ENCODE assay signal across 22 cellular contexts in the genomic region with DNA sequence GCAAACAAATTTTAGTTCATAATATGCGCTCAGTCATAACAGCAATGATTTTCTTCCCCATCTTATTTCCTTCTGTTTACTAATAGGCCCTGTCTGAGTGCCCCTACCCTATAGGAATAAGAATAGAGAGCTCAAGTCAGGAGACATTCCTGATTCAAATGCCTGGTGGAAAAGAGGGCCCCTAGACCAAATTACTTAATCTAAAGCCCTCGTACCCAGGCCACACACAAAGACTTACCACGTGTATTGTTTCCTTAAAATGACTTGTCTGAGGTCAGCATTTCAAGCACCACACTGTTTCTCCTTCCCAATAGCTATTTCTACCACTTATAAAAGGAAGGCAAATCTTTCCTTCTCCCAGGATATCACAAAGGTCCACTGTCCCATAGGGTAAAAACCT.
A peak's percentile ranks its signal among the peaks of the same experiment; 100 is the strongest.
DNase-seq lines count a peak whose midpoint lies in the region; ATAC-seq and TF ChIP-seq lines count a peak whose summit lies in the region.
"Had no signal": no experiment of that assay in that cellular context is flagged by ENCODE, and none has a peak within 500 bp of the region (broad histone marks: within the 10 kb centered on the region; RNA-seq: fewer than 3 reads in every experiment).

No MANE protein-coding gene starts in this region.

- TF ChIP-seq CTCF in endodermal cell (conservative IDR thresholded peaks at IDR 0.05) (no peak), coronary artery (IDR thresholded peaks at IDR 0.05) (no peak)

- no peaks in the 10 kb centered on the region for H3K9me3 Mint-ChIP-seq in endodermal cell
- H3K9me3 Mint-ChIP-seq in CD4-positive, alpha-beta memory T cell = peaks cover 0 to 2% (median 0%) of the 10 kb centered on the region in 8 donors
- H3K9me3 Mint-ChIP-seq in stimulated activated naive B cell treated with anti-CD40 and anti-IgM and Interleukin-4, amounts not matched to agents 10 μg/mL and 1 μg/mL and 100 μg/mL, for 72 hours = peaks cover 3 to 4% of the 10 kb centered on the region in 2 donors
- H3K9me3 Mint-ChIP-seq: CD8-positive, alpha-beta T cell had no signal

- H3K4me1 ChIP-seq in HUES48 (ENCODE audit: control insufficient read depth, insufficient read depth, low read length) = peaks cover 26% of the 10 kb centered on the region
- no peaks in the 10 kb centered on the region for H3K4me1 ChIP-seq in endodermal cell (ENCODE audit: control insufficient read depth, insufficient read depth, low read length)
- H3K4me1 ChIP-seq in CD4-positive, alpha-beta memory T cell (ENCODE audit: insufficient read depth, low read length) = no peaks in the 10 kb centered on the region
- H3K4me1 ChIP-seq: Caco-2 had no signal

- H3K9ac ChIP-seq in HUES48 (ENCODE audit: low read depth, low read length) (peak overlapping the region; percentile 12; the same call in 1 of the 2 replicates), endodermal cell (ENCODE audit: extremely low read depth, low read length, poor library complexity, severe bottlenecking) (no peak overlapping the region)
- H3K9ac ChIP-seq: SK-N-SH had no signal

- 53 to 57% methylated on average over 3 of the region's 3 CpGs for whole genome bisulfite sequencing in endodermal cell (ENCODE audit: insufficient coverage in 1 of 2, insufficient read length in 1 of 2), 2 experiments

- no peak overlapping the region for H3K4me3 Mint-ChIP-seq in endodermal cell
- H3K4me3 Mint-ChIP-seq in CD4-positive, alpha-beta memory T cell = no peak overlapping the region
- no peak overlapping the region for H3K4me3 Mint-ChIP-seq in stimulated activated naive B cell treated with anti-CD40 and anti-IgM and Interleukin-4, amounts not matched to agents 10 μg/mL and 1 μg/mL and 100 μg/mL, for 72 hours
- H3K4me3 Mint-ChIP-seq: CD8-positive, alpha-beta T cell; HFFc6 had no signal

- peak overlapping the region; percentile 5 for H3K27ac Mint-ChIP-seq in endodermal cell
- no peak overlapping the region for H3K27ac Mint-ChIP-seq in CD4-positive, alpha-beta memory T cell
- H3K27ac Mint-ChIP-seq in stimulated activated naive B cell treated with anti-CD40 and anti-IgM and Interleukin-4, amounts not matched to agents 10 μg/mL and 1 μg/mL and 100 μg/mL, for 72 hours = no peak overlapping the region
- H3K27ac Mint-ChIP-seq: CD8-positive, alpha-beta T cell; HFFc6 had no signal

- H3K4me3 ChIP-seq in HUES48 (ENCODE audit: low read depth, low read length) (no peak overlapping the region), endodermal cell (ENCODE audit: low read length) (no peak overlapping the region), coronary artery (no peak overlapping the region)
- no peak overlapping the region for H3K4me3 ChIP-seq in CD4-positive, alpha-beta memory T cell (ENCODE audit: low read length in 2 of 2)
- H3K4me3 ChIP-seq: GM12878 had no signal

- peaks cover 23% of the 10 kb centered on the region for H3K4me1 Mint-ChIP-seq in endodermal cell
- no peaks in the 10 kb centered on the region for H3K4me1 Mint-ChIP-seq in CD4-positive, alpha-beta memory T cell
- no peaks in the 10 kb centered on the region for H3K4me1 Mint-ChIP-seq in stimulated activated naive B cell treated with anti-CD40 and anti-IgM and Interleukin-4, amounts not matched to agents 10 μg/mL and 1 μg/mL and 100 μg/mL, for 72 hours

- H3K27me3 Mint-ChIP-seq in endodermal cell (ENCODE audit: insufficient read depth) = no peaks in the 10 kb centered on the region
- no peaks in the 10 kb centered on the region for H3K27me3 Mint-ChIP-seq in CD4-positive, alpha-beta memory T cell
- H3K27me3 Mint-ChIP-seq in stimulated activated naive B cell treated with anti-CD40 and anti-IgM and Interleukin-4, amounts not matched to agents 10 μg/mL and 1 μg/mL and 100 μg/mL, for 72 hours = no peaks in the 10 kb centered on the region

- H3K36me3 Mint-ChIP-seq in endodermal cell (ENCODE audit: low read depth) = no peaks in the 10 kb centered on the region
- no peaks in the 10 kb centered on the region for H3K36me3 Mint-ChIP-seq in CD4-positive, alpha-beta memory T cell
- no peaks in the 10 kb centered on the region for H3K36me3 Mint-ChIP-seq in stimulated activated naive B cell treated with anti-CD40 and anti-IgM and Interleukin-4, amounts not matched to agents 10 μg/mL and 1 μg/mL and 100 μg/mL, for 72 hours
- H3K36me3 Mint-ChIP-seq: CD8-positive, alpha-beta T cell had no signal

- CTCF ChIA-PET in CD4-positive, alpha-beta memory T cell (lab: Charles Lee; ENCODE audit: partially characterized antibody) = no interaction called here

- ATAC-seq in stimulated activated naive B cell treated with anti-CD40 and anti-IgM and Interleukin-4, amounts not matched to agents 10 μg/mL and 1 μg/mL and 100 μg/mL, for 72 hours (replicated peaks) = no peak
- ATAC-seq: CD8-positive, alpha-beta T cell; GM12878 had no signal

- POLR2A ChIA-PET in CD4-positive, alpha-beta memory T cell (lab: Charles Lee; ENCODE audit: partially characterized antibody) = no interaction called here

- H3K9me3 ChIP-seq in HUES48 (ENCODE audit: control insufficient read depth, insufficient read depth, low read length) (no peaks in the 10 kb centered on the region), endodermal cell (ENCODE audit: control insufficient read depth, low read length) (no peaks in the 10 kb centered on the region)
- H3K9me3 ChIP-seq in CD4-positive, alpha-beta memory T cell (ENCODE audit: control insufficient read depth in 1 of 2, low read length in 2 of 2) = no peaks in the 10 kb centered on the region
- H3K9me3 ChIP-seq: Caco-2, SK-N-SH had no signal

- no peak for DNase-seq in endodermal cell
- DNase-seq in iPS-NIHi7 (ENCODE audit: extremely low spot score) = peak; percentile 20
- DNase-seq in CD4-positive, alpha-beta memory T cell = no peak
- DNase-seq in stimulated activated naive B cell treated with anti-CD40 and anti-IgM and Interleukin-4, amounts not matched to agents 10 μg/mL and 1 μg/mL and 100 μg/mL, for 72 hours = no peak
- no peak for DNase-seq in coronary artery (ENCODE audit: low spot score)
- DNase-seq in cardiac septum (ENCODE audit: low spot score) = no peak
- DNase-seq: C1 segment of cervical spinal cord; Caco-2; CD8-positive, alpha-beta T cell; GDM1; HFFc6; NCI-H1092; NCI-H1417 treated with DMSO at 0.1 percent for 48 hours; NCI-H1694 treated with DMSO at 0.1 percent for 48 hours; NCI-H2081; NCI-H2227 treated with DMSO at 0.1 percent for 48 hours; NCI-H526 treated with DMSO at 0.1 percent for 48 hours; SIG-M5; SK-N-SH; SW 1271 had no signal

- H3K36me3 ChIP-seq in HUES48 (ENCODE audit: control insufficient read depth, insufficient read depth, low read length) = no peaks in the 10 kb centered on the region
- H3K36me3 ChIP-seq in endodermal cell (ENCODE audit: control insufficient read depth, insufficient read depth, low read length) = no peaks in the 10 kb centered on the region
- H3K36me3 ChIP-seq in CD4-positive, alpha-beta memory T cell (ENCODE audit: insufficient read depth, low read length) = no peaks in the 10 kb centered on the region

- no peaks in the 10 kb centered on the region for H3K27me3 ChIP-seq in HUES48 (ENCODE audit: control insufficient read depth, insufficient read depth, low read length)
- no peaks in the 10 kb centered on the region for H3K27me3 ChIP-seq in endodermal cell (ENCODE audit: control insufficient read depth, insufficient read depth, low read length, poor library complexity, severe bottlenecking)
- no peaks in the 10 kb centered on the region for H3K27me3 ChIP-seq in CD4-positive, alpha-beta memory T cell (ENCODE audit: insufficient read depth, low read length)

- intact Hi-C loops in CD4-positive, alpha-beta memory T cell (cut with micrococcal nuclease) = no loop called here
- intact Hi-C loops in cardiac septum (cut with DNase I) = no loop called here

- H3K27ac ChIP-seq in HUES48 (ENCODE audit: low read depth, low read length) (peak overlapping the region; percentile 42), endodermal cell (ENCODE audit: low read depth, low read length) (no peak overlapping the region), coronary artery (no peak overlapping the region)
- no peak overlapping the region for H3K27ac ChIP-seq in CD4-positive, alpha-beta memory T cell (ENCODE audit: low read depth, low read length)
